In genomic region chr10:34291466-34292177, GRCh38 we compare ENCODE assay signal across 12 cellular contexts.
DNase-seq lines count a peak whose midpoint lies in the region; ATAC-seq and TF ChIP-seq lines count a peak whose summit lies in the region.
"Had no signal": no experiment of that assay in that cellular context is flagged by ENCODE, and none has a peak within 500 bp of the region (broad histone marks: within the 10 kb centered on the region; RNA-seq: fewer than 3 reads in every experiment).

No MANE protein-coding gene starts in this region.

- H3K27ac Mint-ChIP-seq in activated CD4-positive, alpha-beta T cell treated with anti-CD3 and anti-CD28 coated beads for 36 hours, result no peak overlapping the region
- no peak overlapping the region for H3K27ac Mint-ChIP-seq in stimulated activated naive B cell treated with anti-CD40 and anti-IgM and Interleukin-4, amounts not matched to agents 10 μg/mL and 1 μg/mL and 100 μg/mL, for 72 hours

- POLR2A ChIA-PET in activated CD4-positive, alpha-beta T cell treated with anti-CD3 and anti-CD28 coated beads for 36 hours (lab: Charles Lee), result no interaction called here

- no peak overlapping the region for H3K4me3 Mint-ChIP-seq in activated CD4-positive, alpha-beta T cell treated with anti-CD3 and anti-CD28 coated beads for 36 hours
- H3K4me3 Mint-ChIP-seq in stimulated activated naive B cell treated with anti-CD40 and anti-IgM and Interleukin-4, amounts not matched to agents 10 μg/mL and 1 μg/mL and 100 μg/mL, for 72 hours, result no peak overlapping the region

- no peaks in the 10 kb centered on the region for H3K27me3 ChIP-seq in upper lobe of right lung
- H3K27me3 ChIP-seq: tibial nerve had no signal

- TF ChIP-seq CTCF in upper lobe of right lung (IDR thresholded peaks at IDR 0.05), result no peak

- no peaks in the 10 kb centered on the region for H3K9me3 Mint-ChIP-seq in activated CD4-positive, alpha-beta T cell treated with anti-CD3 and anti-CD28 coated beads for 36 hours (ENCODE audit: low read depth)
- no peaks in the 10 kb centered on the region for H3K9me3 Mint-ChIP-seq in stimulated activated naive B cell treated with anti-CD40 and anti-IgM and Interleukin-4, amounts not matched to agents 10 μg/mL and 1 μg/mL and 100 μg/mL, for 72 hours

- CTCF ChIA-PET in activated CD4-positive, alpha-beta T cell treated with anti-CD3 and anti-CD28 coated beads for 36 hours (lab: Charles Lee), result interaction anchor here (0.7 kb wide), 2 partner anchors 32 to 544 kb away, joined by 3 read pairs; no protein-coding TSS in a partner anchor

- H3K27me3 Mint-ChIP-seq in activated CD4-positive, alpha-beta T cell treated with anti-CD3 and anti-CD28 coated beads for 36 hours, result peaks cover 14% of the 10 kb centered on the region
- no peaks in the 10 kb centered on the region for H3K27me3 Mint-ChIP-seq in stimulated activated naive B cell treated with anti-CD40 and anti-IgM and Interleukin-4, amounts not matched to agents 10 μg/mL and 1 μg/mL and 100 μg/mL, for 72 hours

- intact Hi-C loops in activated CD4-positive, alpha-beta T cell treated with anti-CD3 and anti-CD28 coated beads for 36 hours (cut with DNase I, micrococcal nuclease), result no loop called here
- intact Hi-C loops in upper lobe of right lung (cut with DNase I), result no loop called here

- peak; percentile 47 for ATAC-seq in activated CD4-positive, alpha-beta T cell treated with anti-CD3 and anti-CD28 coated beads for 36 hours
- ATAC-seq in HG02678 (IDR thresholded peaks at IDR 0.05; ENCODE audit: unreplicated experiment) (peak; percentile 93), HG03558 (IDR thresholded peaks at IDR 0.05; ENCODE audit: extremely low read depth, unreplicated experiment) (peak; percentile 82), upper lobe of right lung (no peak), GM21360 (IDR thresholded peaks at IDR 0.05; ENCODE audit: unreplicated experiment) (no peak)
- ATAC-seq in stimulated activated naive B cell treated with anti-CD40 and anti-IgM and Interleukin-4, amounts not matched to agents 10 μg/mL and 1 μg/mL and 100 μg/mL, for 72 hours (replicated peaks), result no peak
- ATAC-seq: esophagus mucosa had no signal

- H3K27ac ChIP-seq in upper lobe of right lung, result peak overlapping the region; percentile 14
- H3K27ac ChIP-seq: tibial nerve had no signal

- H3K9me3 ChIP-seq in upper lobe of right lung, result no peaks in the 10 kb centered on the region
- H3K9me3 ChIP-seq: Caco-2, tibial nerve had no signal

- H3K4me3 ChIP-seq in upper lobe of right lung, result no peak overlapping the region
- H3K4me3 ChIP-seq: tibial nerve had no signal

- no peaks in the 10 kb centered on the region for H3K36me3 ChIP-seq in upper lobe of right lung
- H3K36me3 ChIP-seq: tibial nerve had no signal

- peaks cover 9% of the 10 kb centered on the region for H3K4me1 Mint-ChIP-seq in activated CD4-positive, alpha-beta T cell treated with anti-CD3 and anti-CD28 coated beads for 36 hours
- no peaks in the 10 kb centered on the region for H3K4me1 Mint-ChIP-seq in stimulated activated naive B cell treated with anti-CD40 and anti-IgM and Interleukin-4, amounts not matched to agents 10 μg/mL and 1 μg/mL and 100 μg/mL, for 72 hours

- DNase-seq in activated CD4-positive, alpha-beta T cell treated with anti-CD3 and anti-CD28 coated beads for 36 hours, result no peak
- no peak for DNase-seq in activated CD4-positive, alpha-beta T cell treated with anti-CD3 and anti-CD28 coated beads for 48 hours
- DNase-seq in upper lobe of right lung (no peak), NK-92 (lab: John Stamatoyannopoulos, UW; ENCODE audit: unreplicated experiment) (no peak)
- DNase-seq in stimulated activated naive B cell treated with anti-CD40 and anti-IgM and Interleukin-4, amounts not matched to agents 10 μg/mL and 1 μg/mL and 100 μg/mL, for 72 hours, result no peak
- DNase-seq: Caco-2, mesendoderm had no signal

- peaks cover 8% of the 10 kb centered on the region for H3K4me1 ChIP-seq in upper lobe of right lung
- H3K4me1 ChIP-seq: Caco-2 had no signal

- no peaks in the 10 kb centered on the region for H3K36me3 Mint-ChIP-seq in activated CD4-positive, alpha-beta T cell treated with anti-CD3 and anti-CD28 coated beads for 36 hours (ENCODE audit: low read depth)
- H3K36me3 Mint-ChIP-seq in stimulated activated naive B cell treated with anti-CD40 and anti-IgM and Interleukin-4, amounts not matched to agents 10 μg/mL and 1 μg/mL and 100 μg/mL, for 72 hours, result no peaks in the 10 kb centered on the region

Comparison
In these comparisons a context has a peak if more than half of its experiments do, and no peak if none do; other contexts are left out.
1. ATAC-seq: peak in activated CD4-positive, alpha-beta T cell treated with anti-CD3 and anti-CD28 coated beads for 36 hours (single experiment), HG02678 (single experiment) and HG03558 (single experiment); none in upper lobe of right lung (single experiment), GM21360 (single experiment) and stimulated activated naive B cell treated with anti-CD40 and anti-IgM and Interleukin-4, amounts not matched to agents 10 μg/mL and 1 μg/mL and 100 μg/mL, for 72 hours (0 of 2).